1 cellular context compared by ENCODE assay signal in the genomic region with DNA sequence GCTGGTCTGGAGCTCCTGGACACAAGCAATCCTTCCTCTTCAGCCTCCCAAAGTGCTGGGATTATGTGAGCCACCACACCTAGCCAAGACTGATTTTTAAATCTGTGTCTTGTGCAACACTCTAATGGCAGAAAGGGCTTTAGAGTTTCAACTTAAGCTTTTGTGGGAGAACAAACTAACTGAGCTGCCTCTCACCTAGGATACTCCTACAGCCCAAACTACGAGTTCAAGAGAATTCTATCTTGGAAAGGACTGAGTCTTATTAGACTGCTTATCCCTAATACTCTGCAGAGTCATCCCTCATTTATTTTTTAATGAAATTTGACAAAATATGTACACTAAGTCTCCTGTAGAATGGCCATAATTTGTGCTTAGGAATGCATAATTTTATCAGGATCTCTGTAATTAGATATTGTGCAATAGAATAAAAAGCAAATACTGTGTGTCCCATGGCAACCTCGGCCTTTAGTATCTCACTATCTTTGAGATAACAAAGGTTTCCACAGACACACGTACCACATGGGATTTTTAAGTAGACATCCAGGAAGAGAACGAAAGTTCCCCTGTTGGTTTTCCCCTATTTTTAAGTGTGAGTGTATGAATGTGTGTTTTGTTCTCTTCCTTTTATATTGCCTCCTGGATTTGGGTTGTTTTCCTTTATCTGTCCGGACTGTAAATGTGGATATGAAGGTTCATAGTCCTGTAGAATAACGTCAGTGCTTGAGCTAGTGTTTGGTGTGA.
A peak's percentile ranks its signal among the peaks of the same experiment; 100 is the strongest.
TF ChIP-seq lines count a peak whose summit lies in the region.

No MANE protein-coding gene starts in this region.

TF ChIP-seq in HepG2, 621 proteins besides CTCF, POLR2A, EP300 and RAD21 (continued from another document and continues in another):
- no peak for TF ChIP-seq AHDC1 (CRISPR knock-in tag; IDR thresholded peaks at IDR 0.05; ENCODE audit: borderline replicate concordance)
- TF ChIP-seq GATA4 (IDR thresholded peaks at IDR 0.05; ENCODE audit: borderline replicate concordance, low read depth): 0 out of 2 replicates have a peak, but pooled peaks have one; percentile 76
- no peak for TF ChIP-seq TCF7L2 (IDR thresholded peaks at IDR 0.05; ENCODE audit: low read depth, low read length)
- no peak for TF ChIP-seq ZEB1 (IDR thresholded peaks at IDR 0.05; ENCODE audit: insufficient replicate concordance, low read depth)
- peak; percentile 42 for TF ChIP-seq ASH2L (IDR thresholded peaks at IDR 0.05; ENCODE audit: insufficient read length, low read depth, low read length)
- TF ChIP-seq GATAD1 (CRISPR knock-in tag; IDR thresholded peaks at IDR 0.05): no peak
- TF ChIP-seq NBN (conservative IDR thresholded peaks at IDR 0.05): no peak
- TF ChIP-seq, protein P1, sequence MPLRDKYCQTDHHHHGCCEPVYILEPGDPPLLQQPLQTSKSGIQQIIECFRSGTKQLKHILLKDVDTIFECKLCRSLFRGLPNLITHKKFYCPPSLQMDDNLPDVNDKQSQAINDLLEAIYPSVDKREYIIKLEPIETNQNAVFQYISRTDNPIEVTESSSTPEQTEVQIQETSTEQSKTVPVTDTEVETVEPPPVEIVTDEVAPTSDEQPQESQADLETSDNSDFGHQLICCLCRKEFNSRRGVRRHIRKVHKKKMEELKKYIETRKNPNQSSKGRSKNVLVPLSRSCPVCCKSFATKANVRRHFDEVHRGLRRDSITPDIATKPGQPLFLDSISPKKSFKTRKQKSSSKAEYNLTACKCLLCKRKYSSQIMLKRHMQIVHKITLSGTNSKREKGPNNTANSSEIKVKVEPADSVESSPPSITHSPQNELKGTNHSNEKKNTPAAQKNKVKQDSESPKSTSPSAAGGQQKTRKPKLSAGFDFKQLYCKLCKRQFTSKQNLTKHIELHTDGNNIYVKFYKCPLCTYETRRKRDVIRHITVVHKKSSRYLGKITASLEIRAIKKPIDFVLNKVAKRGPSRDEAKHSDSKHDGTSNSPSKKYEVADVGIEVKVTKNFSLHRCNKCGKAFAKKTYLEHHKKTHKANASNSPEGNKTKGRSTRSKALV (CRISPR knock-in tag; IDR thresholded peaks at IDR 0.05): no peak
- TF ChIP-seq MLXIP (CRISPR knock-in tag; IDR thresholded peaks at IDR 0.05; ENCODE audit: borderline replicate concordance): no peak
- TF ChIP-seq ZGPAT (CRISPR knock-in tag; IDR thresholded peaks at IDR 0.05): no peak
- no peak for TF ChIP-seq CHCHD3 (CRISPR knock-in tag; IDR thresholded peaks at IDR 0.05)
- TF ChIP-seq DZIP1 (CRISPR knock-in tag; IDR thresholded peaks at IDR 0.05): no peak
- no peak for TF ChIP-seq PLSCR1 (CRISPR knock-in tag; IDR thresholded peaks at IDR 0.05; ENCODE audit: borderline replicate concordance)
- no peak; the same call in 1 of the 2 replicates for TF ChIP-seq ZNF878 (CRISPR knock-in tag; IDR thresholded peaks at IDR 0.05)
- no peak for TF ChIP-seq PTBP1 (IDR thresholded peaks at IDR 0.05; ENCODE audit: low read depth, low read length, poor library complexity, severe bottlenecking)
- no peak for TF ChIP-seq PRDM4 (CRISPR knock-in tag; IDR thresholded peaks at IDR 0.05; ENCODE audit: borderline replicate concordance)
- TF ChIP-seq ZNF687 (CRISPR knock-in tag; IDR thresholded peaks at IDR 0.05): no peak
- TF ChIP-seq ZNF788 (CRISPR knock-in tag; IDR thresholded peaks at IDR 0.05; ENCODE audit: borderline replicate concordance): no peak
- no peak for TF ChIP-seq ZNF709 (CRISPR knock-in tag; IDR thresholded peaks at IDR 0.05)
- no peak; the same call in 1 of the 2 replicates for TF ChIP-seq ZMYM4 (CRISPR knock-in tag; IDR thresholded peaks at IDR 0.05)
- no peak for TF ChIP-seq KAT8 (CRISPR knock-in tag; IDR thresholded peaks at IDR 0.05)
- TF ChIP-seq SNAPC2 (CRISPR knock-in tag; IDR thresholded peaks at IDR 0.05): no peak
- no peak for TF ChIP-seq CREB1 (IDR thresholded peaks at IDR 0.05)
- peak; percentile 65; the same call in 1 of the 2 replicates for TF ChIP-seq CREB1 (CRISPR knock-in tag; IDR thresholded peaks at IDR 0.05)
